Comparison of ENCODE assay signal across 8 cellular contexts in genomic region chr12:2795291-2796186, GRCh38. TPM values are rescaled to one million over a fixed set of nuclear protein-coding genes. Genes with fewer than 3 reads are reported as not detected.
DNase-seq lines count a peak whose midpoint lies in the region; ATAC-seq and TF ChIP-seq lines count a peak whose summit lies in the region.

No MANE protein-coding gene starts in this region.

- H3K4me3 ChIP-seq in CD4-positive, alpha-beta memory T cell (ENCODE audit: low read length in 2 of 2): peak overlapping the region; percentile 81 to 83
- H3K4me3 ChIP-seq in PC-9 (peak overlapping the region; percentile 60), fibroblast of villous mesenchyme (ENCODE audit: low read depth, low read length) (peak overlapping the region; percentile 87), stomach smooth muscle (ENCODE audit: low read length in 2 of 2) (peak overlapping the region; percentile 71 to 85)

- POLR2A ChIA-PET in CD4-positive, alpha-beta memory T cell (lab: Charles Lee; ENCODE audit: partially characterized antibody): interaction anchor here (0.8 to 3.2 kb wide), 12 partner anchors 10 to 1236 kb away, joined by 3 to 55 read pairs (median 6); partner anchors contain the start of genes FOXM1, ITFG2, RHNO1 and TULP3
- POLR2A ChIA-PET in PC-9 (lab: Charles Lee; ENCODE audit: unreplicated experiment): interaction anchor here (0.6 to 0.8 kb wide), 3 partner anchors 16 to 128 kb away, joined by 3 to 10 read pairs (median 3); no protein-coding TSS in a partner anchor

- H3K36me3 Mint-ChIP-seq in CD4-positive, alpha-beta memory T cell: peaks cover 33 to 35% of the 10 kb centered on the region in 2 donors
- peaks cover 13% of the 10 kb centered on the region for H3K36me3 Mint-ChIP-seq in neural crest cell (ENCODE audit: low read depth)

- peaks cover 27% of the 10 kb centered on the region for H3K36me3 ChIP-seq in CD4-positive, alpha-beta memory T cell (ENCODE audit: insufficient read depth, low read length)
- H3K36me3 ChIP-seq in PC-9 (ENCODE audit: low read depth) (peaks cover 37% of the 10 kb centered on the region), stomach smooth muscle (ENCODE audit: control insufficient read depth in 2 of 2, insufficient read depth in 2 of 2, low read length in 2 of 2) (peaks cover 33 to 36% of the 10 kb centered on the region in 2 donors)

- BruUV-seq in PC-9 (replicated peaks; lab: Mats Ljungman, UMichigan): no TSS peak

- TF ChIP-seq CTCF in PC-9 (conservative IDR thresholded peaks at IDR 0.05): no peak
- no peak for TF ChIP-seq CTCF in fibroblast of villous mesenchyme (IDR thresholded peaks at IDR 0.05; ENCODE audit: insufficient read depth, low read depth, low read length)
- no peak for TF ChIP-seq CTCF in neural crest cell (conservative IDR thresholded peaks at IDR 0.05)

- H3K9me3 Mint-ChIP-seq in CD4-positive, alpha-beta memory T cell: no peaks in the 10 kb centered on the region
- no peaks in the 10 kb centered on the region for H3K9me3 Mint-ChIP-seq in neural crest cell

- intact Hi-C loops in CD4-positive, alpha-beta memory T cell (cut with micrococcal nuclease): loop anchor here (1.0 to 10.0 kb wide), 2 partner anchors 95 to 791 kb away; partner anchors contain the start of genes DCP1B and TULP3
- intact Hi-C loops in PC-9 (cut with micrococcal nuclease; ENCODE audit: unreplicated experiment): loop anchor here (1.0 kb wide), 1 partner anchor 17 kb away; the partner anchor contains the start of gene ITFG2

- no peaks in the 10 kb centered on the region for H3K9me3 ChIP-seq in CD4-positive, alpha-beta memory T cell (ENCODE audit: control insufficient read depth in 1 of 2, low read length in 2 of 2)
- H3K9me3 ChIP-seq in PC-9 (ENCODE audit: insufficient read depth, low read depth): no peaks in the 10 kb centered on the region
- no peaks in the 10 kb centered on the region for H3K9me3 ChIP-seq in stomach smooth muscle (ENCODE audit: control insufficient read depth in 2 of 2, low read length in 2 of 2)

- H3K4me1 Mint-ChIP-seq in CD4-positive, alpha-beta memory T cell: peaks cover 11 to 36% (median 14%) of the 10 kb centered on the region in 4 donors
- peaks cover 23% of the 10 kb centered on the region for H3K4me1 Mint-ChIP-seq in neural crest cell

- H3K27me3 Mint-ChIP-seq in CD4-positive, alpha-beta memory T cell: no peaks in the 10 kb centered on the region
- peaks cover 22% of the 10 kb centered on the region for H3K27me3 Mint-ChIP-seq in neural crest cell (ENCODE audit: low read depth)

- peaks cover 41% of the 10 kb centered on the region; the same call in 1 of the 2 replicates for H3F3A ChIP-seq in PC-9 (ENCODE audit: insufficient read depth, low read depth)

- CTCF ChIA-PET in CD4-positive, alpha-beta memory T cell (lab: Charles Lee; ENCODE audit: partially characterized antibody): interaction anchor here (0.9 to 2.7 kb wide), 7 partner anchors 11 to 113 kb away, joined by 3 to 19 read pairs (median 4); partner anchors contain the start of gene ITFG2
- CTCF ChIA-PET in PC-9 (lab: Charles Lee): interaction anchor here (0.6 to 1.3 kb wide), 2 partner anchors 18 to 90 kb away, joined by 3 to 21 read pairs; no protein-coding TSS in a partner anchor

- peak overlapping the region; percentile 84 for H3K4me2 ChIP-seq in PC-9

- peak; percentile 69 to 79 (median 70) for DNase-seq in CD4-positive, alpha-beta memory T cell
- DNase-seq in PC-9 (peak in 1 of 2 experiments; percentile 86), fibroblast of villous mesenchyme (ENCODE audit: low read depth) (peak; percentile 54), neural crest cell (ENCODE audit: low read depth, low spot score) (peak; percentile 55)
- DNase-seq in activated effector memory CD4-positive, alpha-beta T cell treated with Interleukin-2 at 50 U/mL for 16 hours: peak; percentile 66

- peak overlapping the region; percentile 59 to 75 for H3K9ac ChIP-seq in stomach smooth muscle (ENCODE audit: low read length in 2 of 2)

- peak overlapping the region; percentile 80 for H2AFZ ChIP-seq in PC-9

- H4K20me1 ChIP-seq in PC-9 (ENCODE audit: insufficient read depth): peaks cover 41% of the 10 kb centered on the region

- H3K4me3 Mint-ChIP-seq in CD4-positive, alpha-beta memory T cell: peak overlapping the region; percentile 91 to 97 (median 94)
- peak overlapping the region; percentile 93 for H3K4me3 Mint-ChIP-seq in neural crest cell

- peak overlapping the region; percentile 55 for H3K27ac ChIP-seq in CD4-positive, alpha-beta memory T cell (ENCODE audit: low read depth, low read length)
- H3K27ac ChIP-seq in PC-9 (no peak overlapping the region), stomach smooth muscle (ENCODE audit: low read length) (peak overlapping the region; percentile 69)

- ATAC-seq in GM19351 (IDR thresholded peaks at IDR 0.05; ENCODE audit: unreplicated experiment) (peak; percentile 69), HG03460 (IDR thresholded peaks at IDR 0.05; ENCODE audit: unreplicated experiment) (peak; percentile 67)

- peaks cover 29% of the 10 kb centered on the region for H3K79me2 ChIP-seq in PC-9 (ENCODE audit: low read depth)

- H3K27me3 ChIP-seq in CD4-positive, alpha-beta memory T cell (ENCODE audit: insufficient read depth, low read length): no peaks in the 10 kb centered on the region
- H3K27me3 ChIP-seq in PC-9 (ENCODE audit: insufficient read depth, low read depth) (no peaks in the 10 kb centered on the region), stomach smooth muscle (ENCODE audit: control insufficient read depth in 1 of 2, insufficient read depth in 2 of 2, low read length in 2 of 2) (no peaks in the 10 kb centered on the region)

- H3K9me2 ChIP-seq in PC-9 (ENCODE audit: insufficient read depth): no peaks in the 10 kb centered on the region

- H3K4me1 ChIP-seq in CD4-positive, alpha-beta memory T cell (ENCODE audit: insufficient read depth, low read length): peaks cover 11% of the 10 kb centered on the region
- peaks cover 8% of the 10 kb centered on the region for H3K4me1 ChIP-seq in PC-9 (replicated peaks; ENCODE audit: insufficient read depth)
- H3K4me1 ChIP-seq in stomach smooth muscle (ENCODE audit: control insufficient read depth, insufficient read depth, low read length): peaks cover 33% of the 10 kb centered on the region

- peak overlapping the region in 6 of 7 donors; percentile 66 to 96 (median 93) for H3K27ac Mint-ChIP-seq in CD4-positive, alpha-beta memory T cell
- H3K27ac Mint-ChIP-seq in neural crest cell (ENCODE audit: unreplicated experiment): no peak overlapping the region

RNA-seq across cellular contexts. Expression of gene FKBP4, which starts 0.8 kb away (rescaled TPM):
- 10 to 100 TPM; 51.3 to 53.3 TPM for total RNA-seq in CD4-positive, alpha-beta memory T cell
- polyA plus RNA-seq in CD4-positive, alpha-beta memory T cell: 10 to 100 TPM; 24.9 to 34.9 TPM
- 189 and 226 TPM in 2 replicates for total RNA-seq in PC-9 (2021)
- total RNA-seq in fibroblast of villous mesenchyme: 25.4 and 51.8 TPM in 2 replicates
- total RNA-seq in neural crest cell: 102 and 113 TPM in 2 replicates

RNA-seq across cellular contexts. Expression of gene ITFG2, which starts 16.9 kb away (rescaled TPM):
- 100 to 1,000 TPM; 116 to 133 TPM for total RNA-seq in CD4-positive, alpha-beta memory T cell
- polyA plus RNA-seq in CD4-positive, alpha-beta memory T cell: 10 to 100 TPM; 45.8 to 47.1 TPM
- total RNA-seq in PC-9 (2021) (33.3 and 41.3 TPM in 2 replicates), fibroblast of villous mesenchyme (21.2 and 22.2 TPM in 2 replicates), neural crest cell (38.8 and 43.5 TPM in 2 replicates)

RNA-seq across cellular contexts. Expression of gene NRIP2, which starts 39.3 kb away (rescaled TPM):
- not detected for total RNA-seq in CD4-positive, alpha-beta memory T cell
- 1 to 10 TPM in 1 of 2 donors, under 1 TPM in 1; 0.29 to 2.0 TPM for polyA plus RNA-seq in CD4-positive, alpha-beta memory T cell
- total RNA-seq in PC-9 (2021) (not detected in 2 replicates), fibroblast of villous mesenchyme (under 0.01 and 0.86 TPM in 2 replicates), neural crest cell (not detected in 2 replicates)
